In the genomic region with DNA sequence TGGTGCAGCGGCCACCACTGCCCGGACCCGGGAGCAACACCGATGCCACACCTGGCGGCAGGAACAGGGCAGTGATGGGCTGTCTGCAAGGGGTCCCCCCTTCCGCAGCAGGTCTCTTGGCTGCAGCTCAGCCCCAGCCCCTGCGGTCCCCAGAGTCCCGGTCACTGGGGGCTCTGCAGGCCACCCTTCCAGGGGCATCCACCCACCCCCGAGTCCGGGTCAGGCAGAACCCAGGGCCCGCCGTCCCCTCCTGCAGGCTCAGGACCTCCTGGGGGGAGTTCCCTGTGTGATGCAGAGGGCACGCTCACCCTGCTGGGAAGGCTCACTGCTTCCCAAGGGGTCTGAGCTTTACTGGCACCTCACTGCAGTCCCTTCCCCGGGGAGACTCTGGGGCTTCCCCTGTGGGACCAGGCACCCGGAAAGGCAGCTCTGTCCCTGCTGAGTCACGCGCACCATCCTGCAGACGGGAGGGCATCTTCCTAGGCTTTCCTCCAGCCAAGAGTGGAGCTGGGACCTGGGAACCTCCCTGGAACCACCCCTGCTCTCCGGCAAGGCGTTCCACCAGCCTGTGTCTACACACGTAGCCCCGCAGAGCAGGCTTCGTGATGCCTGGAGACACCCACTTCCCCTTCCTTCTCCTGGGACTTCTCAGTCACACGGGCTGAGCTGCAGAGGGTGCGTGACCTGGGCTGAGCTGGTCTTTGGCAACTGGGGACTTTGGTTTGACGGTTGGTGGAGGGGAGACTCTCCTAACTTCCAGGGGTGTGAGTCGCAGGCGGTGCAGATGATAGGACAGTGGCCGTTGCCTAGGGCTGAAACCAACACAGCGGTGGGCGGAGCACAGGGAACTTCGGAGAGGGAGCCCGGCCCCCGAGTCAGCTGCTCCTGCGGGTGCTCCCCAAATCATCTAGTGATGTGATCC, we compare ENCODE assay signal across 1 cellular context.
TF ChIP-seq lines count a peak whose summit lies in the region.

No MANE protein-coding gene starts in this region.

TF ChIP-seq in SK-N-SH treated with all-trans-retinoic acid at 6 μM for 48 hours, 23 proteins besides CTCF, POLR2A, EP300 and RAD21 (continued from another document):
- TF ChIP-seq, protein P1, sequence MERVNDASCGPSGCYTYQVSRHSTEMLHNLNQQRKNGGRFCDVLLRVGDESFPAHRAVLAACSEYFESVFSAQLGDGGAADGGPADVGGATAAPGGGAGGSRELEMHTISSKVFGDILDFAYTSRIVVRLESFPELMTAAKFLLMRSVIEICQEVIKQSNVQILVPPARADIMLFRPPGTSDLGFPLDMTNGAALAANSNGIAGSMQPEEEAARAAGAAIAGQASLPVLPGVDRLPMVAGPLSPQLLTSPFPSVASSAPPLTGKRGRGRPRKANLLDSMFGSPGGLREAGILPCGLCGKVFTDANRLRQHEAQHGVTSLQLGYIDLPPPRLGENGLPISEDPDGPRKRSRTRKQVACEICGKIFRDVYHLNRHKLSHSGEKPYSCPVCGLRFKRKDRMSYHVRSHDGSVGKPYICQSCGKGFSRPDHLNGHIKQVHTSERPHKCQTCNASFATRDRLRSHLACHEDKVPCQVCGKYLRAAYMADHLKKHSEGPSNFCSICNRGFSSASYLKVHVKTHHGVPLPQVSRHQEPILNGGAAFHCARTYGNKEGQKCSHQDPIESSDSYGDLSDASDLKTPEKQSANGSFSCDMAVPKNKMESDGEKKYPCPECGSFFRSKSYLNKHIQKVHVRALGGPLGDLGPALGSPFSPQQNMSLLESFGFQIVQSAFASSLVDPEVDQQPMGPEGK (CRISPR knock-in tag; IDR thresholded peaks at IDR 0.05; ENCODE audit: borderline replicate concordance): no peak
